In genomic region chr17:44614862-44615261, GRCh38 we compare ENCODE assay signal across 35 cellular contexts. TPM values are rescaled to one million over a fixed set of nuclear protein-coding genes. Genes with fewer than 3 reads are reported as not detected.
"Had no signal": no experiment of that assay in that cellular context is flagged by ENCODE, and none has a peak within 500 bp of the region (broad histone marks: within the 10 kb centered on the region; RNA-seq: fewer than 3 reads in every experiment).

No MANE protein-coding gene starts in this region.

- FAIRE-seq: astrocyte, bronchial epithelial cell had no signal

- H3K4me1 ChIP-seq: esophagus muscularis mucosa, foreskin keratinocyte, gastrocnemius medialis had no signal

- H3K27ac ChIP-seq: brain microvascular endothelial cell, coronary artery, dorsolateral prefrontal cortex, esophagus muscularis mucosa, foreskin keratinocyte, gastrocnemius medialis, heart left ventricle, WERI-Rb-1 had no signal

- H3K27ac Mint-ChIP-seq: activated CD4-positive, alpha-beta memory T cell treated with anti-CD3 and anti-CD28 coated beads, Interleukin-2, amount 10 ng/mL, durations not matched to agents 7 days and 5 days; activated CD4-positive, alpha-beta T cell treated with anti-CD3 and anti-CD28 coated beads for 36 hours; activated CD4-positive, alpha-beta T cell treated with anti-CD3 and anti-CD28 coated beads, Interleukin-2, amount 10 ng/mL, durations not matched to agents 24 days and 14 days; activated naive CD4-positive, alpha-beta T cell treated with anti-CD3 and anti-CD28 coated beads, Interleukin-2, amount 10 ng/mL, durations not matched to agents 7 days and 5 days; activated naive CD4-positive, alpha-beta T cell treated with anti-CD3 and anti-CD28 coated beads, Interleukin-2, amount 50 U/mL, for 72 hours; activated naive CD8-positive, alpha-beta T cell treated with anti-CD3 and anti-CD28 coated beads, Interleukin-2, amount 10 ng/mL, durations not matched to agents 7 days and 5 days; activated T-cell treated with anti-CD3 and anti-CD28 coated beads, Interleukin-2, amount 50 U/mL, for 24 hours; activated T-cell treated with anti-CD3 and anti-CD28 coated beads, Interleukin-2, amount 50 U/mL, for 72 hours; dendritic cell treated with granulocyte-macrophage colony-stimulating factor and Interleukin-4, amounts not matched to agents 40 ng/mL and 50 ng/mL, for 4 days; T-helper 17 cell; T-helper 2 cell treated with Interferon-gamma antibody and Interleukin-4, amounts not matched to agents 5 μg/mL and 100 μg/mL, for 36 hours had no signal

- H3K27me3 Mint-ChIP-seq: dendritic cell treated with granulocyte-macrophage colony-stimulating factor and Interleukin-4, amounts not matched to agents 40 ng/mL and 50 ng/mL, for 4 days had no signal

- H3K27me3 ChIP-seq: brain microvascular endothelial cell, heart left ventricle had no signal

- H3K36me3 Mint-ChIP-seq: activated naive CD4-positive, alpha-beta T cell treated with anti-CD3 and anti-CD28 coated beads, Interleukin-2, amount 10 ng/mL, durations not matched to agents 7 days and 5 days; activated naive CD4-positive, alpha-beta T cell treated with anti-CD3 and anti-CD28 coated beads, Interleukin-2, amount 50 U/mL, for 72 hours; activated naive CD8-positive, alpha-beta T cell treated with anti-CD3 and anti-CD28 coated beads, Interleukin-2, amount 10 ng/mL, durations not matched to agents 7 days and 5 days had no signal

- H3K9me3 ChIP-seq: esophagus muscularis mucosa, gastrocnemius medialis, heart left ventricle had no signal

- ATAC-seq: activated CD4-positive, alpha-beta T cell treated with anti-CD3 and anti-CD28 coated beads for 36 hours; activated naive CD4-positive, alpha-beta T cell treated with anti-CD3 and anti-CD28 coated beads, Interleukin-2, amount 50 U/mL, for 72 hours; activated T-cell treated with anti-CD3 and anti-CD28 coated beads, Interleukin-2, amount 50 U/mL, for 72 hours; foreskin keratinocyte; gastrocnemius medialis; heart left ventricle; T-helper 17 cell had no signal

- H3K4me3 Mint-ChIP-seq: activated CD4-positive, alpha-beta memory T cell treated with anti-CD3 and anti-CD28 coated beads, Interleukin-2, amount 10 ng/mL, durations not matched to agents 7 days and 5 days; activated CD4-positive, alpha-beta T cell treated with anti-CD3 and anti-CD28 coated beads for 36 hours; activated CD4-positive, alpha-beta T cell treated with anti-CD3 and anti-CD28 coated beads, Interleukin-2, amount 10 ng/mL, durations not matched to agents 24 days and 14 days; activated naive CD4-positive, alpha-beta T cell treated with anti-CD3 and anti-CD28 coated beads, Interleukin-2, amount 10 ng/mL, durations not matched to agents 7 days and 5 days; activated naive CD8-positive, alpha-beta T cell treated with anti-CD3 and anti-CD28 coated beads, Interleukin-2, amount 10 ng/mL, durations not matched to agents 7 days and 5 days; activated T-cell treated with anti-CD3 and anti-CD28 coated beads, Interleukin-2, amount 50 U/mL, for 24 hours; activated T-cell treated with anti-CD3 and anti-CD28 coated beads, Interleukin-2, amount 50 U/mL, for 72 hours; central memory CD8-positive, alpha-beta T cell; dendritic cell treated with granulocyte-macrophage colony-stimulating factor and Interleukin-4, amounts not matched to agents 40 ng/mL and 50 ng/mL, for 4 days; T-helper 17 cell; T-helper 2 cell treated with Interferon-gamma antibody and Interleukin-4, amounts not matched to agents 5 μg/mL and 100 μg/mL, for 36 hours had no signal

- H3K4me1 Mint-ChIP-seq: activated CD4-positive, alpha-beta memory T cell treated with anti-CD3 and anti-CD28 coated beads, Interleukin-2, amount 10 ng/mL, durations not matched to agents 7 days and 5 days; activated CD4-positive, alpha-beta T cell treated with anti-CD3 and anti-CD28 coated beads for 36 hours; activated CD4-positive, alpha-beta T cell treated with anti-CD3 and anti-CD28 coated beads, Interleukin-2, amount 10 ng/mL, durations not matched to agents 24 days and 14 days; activated naive CD4-positive, alpha-beta T cell treated with anti-CD3 and anti-CD28 coated beads, Interleukin-2, amount 10 ng/mL, durations not matched to agents 7 days and 5 days; activated naive CD8-positive, alpha-beta T cell treated with anti-CD3 and anti-CD28 coated beads, Interleukin-2, amount 10 ng/mL, durations not matched to agents 7 days and 5 days; central memory CD8-positive, alpha-beta T cell; T-helper 17 cell had no signal

- H3K9me3 Mint-ChIP-seq: activated CD4-positive, alpha-beta memory T cell treated with anti-CD3 and anti-CD28 coated beads, Interleukin-2, amount 10 ng/mL, durations not matched to agents 7 days and 5 days; activated CD4-positive, alpha-beta T cell treated with anti-CD3 and anti-CD28 coated beads, Interleukin-2, amount 10 ng/mL, durations not matched to agents 24 days and 14 days; activated naive CD4-positive, alpha-beta T cell treated with anti-CD3 and anti-CD28 coated beads, Interleukin-2, amount 10 ng/mL, durations not matched to agents 7 days and 5 days; activated naive CD4-positive, alpha-beta T cell treated with anti-CD3 and anti-CD28 coated beads, Interleukin-2, amount 50 U/mL, for 72 hours; activated naive CD8-positive, alpha-beta T cell treated with anti-CD3 and anti-CD28 coated beads, Interleukin-2, amount 10 ng/mL, durations not matched to agents 7 days and 5 days; activated T-cell treated with anti-CD3 and anti-CD28 coated beads, Interleukin-2, amount 50 U/mL, for 24 hours; activated T-cell treated with anti-CD3 and anti-CD28 coated beads, Interleukin-2, amount 50 U/mL, for 72 hours; central memory CD8-positive, alpha-beta T cell; dendritic cell treated with granulocyte-macrophage colony-stimulating factor and Interleukin-4, amounts not matched to agents 40 ng/mL and 50 ng/mL, for 4 days; T-helper 2 cell treated with Interferon-gamma antibody and Interleukin-4, amounts not matched to agents 5 μg/mL and 100 μg/mL, for 36 hours had no signal

- DNase-seq: activated CD4-positive, alpha-beta memory T cell treated with anti-CD3 and anti-CD28 coated beads, Interleukin-2, amount 10 ng/mL, durations not matched to agents 7 days and 5 days; activated CD4-positive, alpha-beta T cell treated with anti-CD3 and anti-CD28 coated beads for 36 hours; activated CD4-positive, alpha-beta T cell treated with anti-CD3 and anti-CD28 coated beads, Interleukin-2, amount 10 ng/mL, durations not matched to agents 24 days and 14 days; activated CD4-positive, CD25-positive, alpha-beta regulatory T cell; activated CD4-positive, CD25-positive, alpha-beta regulatory T cell treated with anti-CD3 and anti-CD28 coated beads, Interleukin-2, amount 50 U/mL, for 72 hours; activated CD8-positive, alpha-beta memory T cell treated with anti-CD3 and anti-CD28 coated beads, Interleukin-2, amount 50 U/mL, for 48 hours; activated gamma-delta T cell; activated naive CD4-positive, alpha-beta T cell; activated naive CD4-positive, alpha-beta T cell treated with anti-CD3 and anti-CD28 coated beads, Interleukin-2, amount 10 ng/mL, durations not matched to agents 7 days and 5 days; activated naive CD8-positive, alpha-beta T cell treated with anti-CD3 and anti-CD28 coated beads, Interleukin-2, amount 10 ng/mL, durations not matched to agents 7 days and 5 days; activated T-cell treated with anti-CD3 and anti-CD28 coated beads for 4 hours; activated T-cell treated with anti-CD3 and anti-CD28 coated beads, Interleukin-2, amount 50 U/mL, for 24 hours; activated T-cell treated with anti-CD3 and anti-CD28 coated beads, Interleukin-2, amount 50 U/mL, for 72 hours; brain microvascular endothelial cell; dorsolateral prefrontal cortex; effector memory CD4-positive, alpha-beta T cell; erythroblast; foreskin keratinocyte; gastrocnemius medialis; glutamatergic neuron; heart left ventricle; T-helper 1 cell; T-helper 17 cell; T1000; WERI-Rb-1 had no signal

- H3K36me3 ChIP-seq: brain microvascular endothelial cell, esophagus muscularis mucosa, gastrocnemius medialis, heart left ventricle, WERI-Rb-1 had no signal

- H3K4me3 ChIP-seq: coronary artery, dorsolateral prefrontal cortex, esophagus muscularis mucosa, gastrocnemius medialis, heart left ventricle had no signal

RNA-seq across cellular contexts. Expression of gene MEIOC, which starts 41.4 kb away (rescaled TPM):
- total RNA-seq: activated naive CD8-positive, alpha-beta T cell treated with anti-CD3 and anti-CD28 coated beads, Interleukin-2, amount 10 ng/mL, durations not matched to agents 7 days and 5 days; bronchial epithelial cell; cardiac septum; cerebellum; gastrocnemius medialis; heart left ventricle; T-helper 17 cell had no signal

RNA-seq across cellular contexts. Expression of gene FZD2, which starts 57.6 kb away (rescaled TPM):
- total RNA-seq: activated CD4-positive, alpha-beta T cell treated with anti-CD3 and anti-CD28 coated beads, Interleukin-2, amount 10 ng/mL, durations not matched to agents 24 days and 14 days had no signal
